9 cellular contexts compared by ENCODE assay signal in the genomic region with DNA sequence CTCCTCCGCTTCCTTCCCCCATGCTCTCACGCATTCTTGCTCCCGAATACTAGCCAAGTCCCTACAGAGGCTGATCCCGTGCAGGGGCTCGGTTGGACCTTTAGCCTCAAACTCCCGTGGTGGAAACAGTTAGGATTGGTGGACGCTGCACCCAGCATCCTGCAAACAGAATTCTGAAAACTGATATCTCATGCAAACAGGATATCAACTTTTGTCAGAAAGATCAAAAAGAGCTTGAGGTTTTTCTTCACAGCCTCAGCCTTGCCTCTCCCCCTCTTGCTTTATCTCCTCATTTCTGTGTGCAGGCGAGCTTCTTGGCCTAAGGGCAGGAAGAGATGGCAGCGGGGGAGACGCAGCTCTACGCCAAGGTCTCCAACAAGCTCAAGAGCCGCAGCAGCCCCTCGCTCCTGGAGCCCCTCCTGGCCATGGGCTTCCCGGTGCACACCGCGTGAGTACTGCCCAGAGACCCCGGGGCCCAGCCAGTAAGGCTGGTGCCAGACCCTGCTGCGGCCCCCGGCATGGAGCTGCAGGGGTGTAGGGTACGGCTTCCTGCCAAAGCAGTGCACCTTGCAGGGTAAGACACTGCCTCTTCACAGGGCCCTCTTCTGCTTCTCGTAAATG. TPM values are rescaled to one million over a fixed set of nuclear protein-coding genes. Genes with fewer than 3 reads are reported as not detected.
DNase-seq lines count a peak whose midpoint lies in the region; ATAC-seq and TF ChIP-seq lines count a peak whose summit lies in the region.
"Had no signal": no experiment of that assay in that cellular context is flagged by ENCODE, and none has a peak within 500 bp of the region (broad histone marks: within the 10 kb centered on the region; RNA-seq: fewer than 3 reads in every experiment).

A gene with protein sequence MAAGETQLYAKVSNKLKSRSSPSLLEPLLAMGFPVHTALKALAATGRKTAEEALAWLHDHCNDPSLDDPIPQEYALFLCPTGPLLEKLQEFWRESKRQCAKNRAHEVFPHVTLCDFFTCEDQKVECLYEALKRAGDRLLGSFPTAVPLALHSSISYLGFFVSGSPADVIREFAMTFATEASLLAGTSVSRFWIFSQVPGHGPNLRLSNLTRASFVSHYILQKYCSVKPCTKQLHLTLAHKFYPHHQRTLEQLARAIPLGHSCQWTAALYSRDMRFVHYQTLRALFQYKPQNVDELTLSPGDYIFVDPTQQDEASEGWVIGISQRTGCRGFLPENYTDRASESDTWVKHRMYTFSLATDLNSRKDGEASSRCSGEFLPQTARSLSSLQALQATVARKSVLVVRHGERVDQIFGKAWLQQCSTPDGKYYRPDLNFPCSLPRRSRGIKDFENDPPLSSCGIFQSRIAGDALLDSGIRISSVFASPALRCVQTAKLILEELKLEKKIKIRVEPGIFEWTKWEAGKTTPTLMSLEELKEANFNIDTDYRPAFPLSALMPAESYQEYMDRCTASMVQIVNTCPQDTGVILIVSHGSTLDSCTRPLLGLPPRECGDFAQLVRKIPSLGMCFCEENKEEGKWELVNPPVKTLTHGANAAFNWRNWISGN (plus strand): TSS at position 292 of the 621 bp plus-strand sequence. CDS start 44 bp downstream, at position 336.

- TF ChIP-seq POLR2A in transverse colon (IDR thresholded peaks at IDR 0.05): no peak

- TF ChIP-seq CTCF in transverse colon (IDR thresholded peaks at IDR 0.05): no peak

- peaks cover 9% of the 10 kb centered on the region for H3K9me3 Mint-ChIP-seq in activated T-cell treated with anti-CD3 and anti-CD28 coated beads, Interleukin-2, amount 50 U/mL, for 24 hours

- H3K4me1 Mint-ChIP-seq in activated T-cell treated with anti-CD3 and anti-CD28 coated beads, Interleukin-2, amount 50 U/mL, for 24 hours (ENCODE audit: low read depth): peaks cover 76% of the 10 kb centered on the region

- intact Hi-C loops in cardiac septum (cut with DNase I): no loop called here
- intact Hi-C loops in Right ventricle myocardium inferior (cut with DNase I): no loop called here
- intact Hi-C loops in transverse colon (cut with DNase I; ENCODE audit: low total_unique reads): no loop called here

- H3K4me1 ChIP-seq in transverse colon: no peaks in the 10 kb centered on the region

- no peaks in the 10 kb centered on the region for H3K36me3 ChIP-seq in transverse colon

- H3K9me3 ChIP-seq in transverse colon: no peaks in the 10 kb centered on the region

- in situ Hi-C loops in transverse colon (cut with MboI; ENCODE audit: low pct_ligation_motif_present in 1 of 4, low pct_unique_long_range_greater_than_20kb in 1 of 4, low sequenced_read_pairs in 3 of 4): no loop called here

- ATAC-seq in Right ventricle myocardium inferior: no peak

- WGBS in transverse colon (ENCODE audit: low coverage in 1 of 2), 2 donors: 79 to 90% methylated on average over 2 to 20 of the region's 21 CpGs

- TF ChIP-seq EP300 in transverse colon (IDR thresholded peaks at IDR 0.05; ENCODE audit: low read depth): no peak

- peak; percentile 62 for DNase-seq in cardiac septum (ENCODE audit: low spot score)
- DNase-seq in Right ventricle myocardium inferior (ENCODE audit: missing footprints): no peak
- peak; percentile 73 for DNase-seq in activated T-cell treated with anti-CD3 and anti-CD28 coated beads, Interleukin-2, amount 50 U/mL, for 24 hours
- DNase-seq in inferior parietal cortex (ENCODE audit: extremely low spot score): peak; percentile 4
- peak; percentile 14 for DNase-seq in transverse colon
- no peak for DNase-seq in NCI-H345 (lab: John Stamatoyannopoulos, UW)
- no peak for DNase-seq in SIG-M5 treated with dmso at 0.1 percent for 504 hours (lab: John Stamatoyannopoulos, UW; ENCODE audit: unreplicated experiment)
- DNase-seq in hypothalamus (lab: John Stamatoyannopoulos, UW): no peak
- DNase-seq: NCI-H524 had no signal

- H3K4me3 Mint-ChIP-seq in activated T-cell treated with anti-CD3 and anti-CD28 coated beads, Interleukin-2, amount 50 U/mL, for 24 hours: peak within 1 kb of the TSS; percentile 95

- peak within 1 kb of the TSS in 1 of 4 donors; percentile 22 for H3K4me3 ChIP-seq in transverse colon

- H3K27me3 ChIP-seq in transverse colon: no peaks in the 10 kb centered on the region

- peak within 1 kb of the TSS; percentile 98 for H3K27ac Mint-ChIP-seq in activated T-cell treated with anti-CD3 and anti-CD28 coated beads, Interleukin-2, amount 50 U/mL, for 24 hours

- H3K27ac ChIP-seq in transverse colon: peak within 1 kb of the TSS; percentile 1 to 38 (median 17)

- peaks cover 64% of the 10 kb centered on the region for H3K36me3 Mint-ChIP-seq in activated T-cell treated with anti-CD3 and anti-CD28 coated beads, Interleukin-2, amount 50 U/mL, for 24 hours (ENCODE audit: low read depth)

- no peaks in the 10 kb centered on the region for H3K27me3 Mint-ChIP-seq in activated T-cell treated with anti-CD3 and anti-CD28 coated beads, Interleukin-2, amount 50 U/mL, for 24 hours

RNA-seq across cellular contexts. Expression of the gene that starts here (rescaled TPM):
- total RNA-seq in cardiac septum (not detected), Right ventricle myocardium inferior (not detected), transverse colon (1 to 10 TPM in 1 of 4 donors, under 1 TPM in 2, not detected in 1; 0.37 to 3.0 (median 0.82) TPM)

Comparison
In these comparisons a context has a peak if more than half of its experiments do, and no peak if none do; other contexts are left out.
1. Peak in DNase-seq in cardiac septum; RNA of the gene not detected or under 1 TPM.
2. DNase-seq: peak in activated T-cell treated with anti-CD3 and anti-CD28 coated beads, Interleukin-2, amount 50 U/mL, for 24 hours (single experiment), inferior parietal cortex (single experiment) and transverse colon (single experiment); none in Right ventricle myocardium inferior (single experiment), NCI-H345 (single experiment), SIG-M5 treated with dmso at 0.1 percent for 504 hours (single experiment) and hypothalamus (0 of 51).